In genomic region chr1:1692714-1693647, GRCh38 we compare ENCODE assay signal across 8 cellular contexts. TPM values are rescaled to one million over a fixed set of nuclear protein-coding genes. Genes with fewer than 3 reads are reported as not detected.
DNase-seq lines count a peak whose midpoint lies in the region; ATAC-seq and TF ChIP-seq lines count a peak whose summit lies in the region.
"Not testable (repeated sequence)": the region's sequence is repeated elsewhere in the genome, so short reads cannot be mapped to it uniquely, and the experiment has no call there.

Gene SLC35E2B, minus strand, starts transcription at chr1:1692795. Its CDS starts 16,096 bp downstream, at chr1:1676699.

- H3K4me2 ChIP-seq in SK-N-SH, result not testable (repeated sequence)
- peak within 1 kb of the TSS; percentile 70 for H3K4me2 ChIP-seq in osteoblast (ENCODE audit: insufficient read depth, low read length)

- not testable (repeated sequence) for TF ChIP-seq POLR2A in suprapubic skin (IDR thresholded peaks at IDR 0.05)

- H3K27ac ChIP-seq in SK-N-SH (ENCODE audit: low read depth in 2 of 2, low read length in 1 of 2) (peak within 1 kb of the TSS; percentile 56 to 87), osteoblast (ENCODE audit: low read depth, low read length) (peak within 1 kb of the TSS; percentile 76), suprapubic skin (peak within 1 kb of the TSS; percentile 94)

- peak within 1 kb of the TSS; percentile 98 for H3K27ac Mint-ChIP-seq in activated naive CD4-positive, alpha-beta T cell treated with anti-CD3 and anti-CD28 coated beads, Interleukin-2, amount 10 ng/mL, durations not matched to agents 7 days and 5 days

- not testable (repeated sequence) for H4K20me1 ChIP-seq in SK-N-SH (ENCODE audit: insufficient read depth); osteoblast (ENCODE audit: insufficient read depth, low read length)

- not testable (repeated sequence) for H3K27me3 ChIP-seq in SK-N-SH (ENCODE audit: insufficient read depth); osteoblast (ENCODE audit: insufficient read depth, low read length); suprapubic skin

- TF ChIP-seq CTCF in SK-N-SH (IDR thresholded peaks at IDR 0.05); osteoblast (IDR thresholded peaks at IDR 0.05; ENCODE audit: extremely low read depth, low read depth, low read length); suprapubic skin (IDR thresholded peaks at IDR 0.05): not testable (repeated sequence)

- CTCF ChIA-PET in SK-N-SH (lab: Yijun Ruan, JAX); activated naive CD4-positive, alpha-beta T cell treated with anti-CD3 and anti-CD28 coated beads, Interleukin-2, amount 10 ng/mL, durations not matched to agents 7 days and 5 days (lab: Charles Lee): not testable (repeated sequence)

- no CpG with 5 or more reads among the region's 98 CpGs for WGBS in SK-N-SH (ENCODE audit: low lambda C conversion rate)
- no CpG with 5 or more reads among the region's 98 CpGs for WGBS in suprapubic skin

- peak; percentile 69 for ATAC-seq in HG02588 (IDR thresholded peaks at IDR 0.05; ENCODE audit: unreplicated experiment)

- not testable (repeated sequence) for H3K36me3 Mint-ChIP-seq in activated naive CD4-positive, alpha-beta T cell treated with anti-CD3 and anti-CD28 coated beads, Interleukin-2, amount 10 ng/mL, durations not matched to agents 7 days and 5 days

- H3K4me1 Mint-ChIP-seq in activated naive CD4-positive, alpha-beta T cell treated with anti-CD3 and anti-CD28 coated beads, Interleukin-2, amount 10 ng/mL, durations not matched to agents 7 days and 5 days, result peaks cover 17% of the 10 kb centered on the region

- H3K4me1 ChIP-seq in SK-N-SH (ENCODE audit: control insufficient read depth in 1 of 2, insufficient read depth in 2 of 2, low read depth in 1 of 2, low read length in 1 of 2); osteoblast (ENCODE audit: insufficient read depth, low read length); suprapubic skin: not testable (repeated sequence)

- H3K27me3 Mint-ChIP-seq in activated naive CD4-positive, alpha-beta T cell treated with anti-CD3 and anti-CD28 coated beads, Interleukin-2, amount 10 ng/mL, durations not matched to agents 7 days and 5 days, result not testable (repeated sequence)

- peak within 1 kb of the TSS; percentile 78 for H3K4me3 Mint-ChIP-seq in activated naive CD4-positive, alpha-beta T cell treated with anti-CD3 and anti-CD28 coated beads, Interleukin-2, amount 10 ng/mL, durations not matched to agents 7 days and 5 days

- H2AFZ ChIP-seq in SK-N-SH (ENCODE audit: low read depth); osteoblast (ENCODE audit: low read length): not testable (repeated sequence)

- not testable (repeated sequence) for H3F3A ChIP-seq in SK-N-SH (replicated peaks; ENCODE audit: insufficient read depth)

- H3K9me3 ChIP-seq in SK-N-SH; osteoblast (ENCODE audit: low read depth, low read length); suprapubic skin: not testable (repeated sequence)

- H3K79me2 ChIP-seq in SK-N-SH (ENCODE audit: insufficient read depth) (peaks cover 15% of the 10 kb centered on the region), osteoblast (ENCODE audit: insufficient read depth, low read length) (peaks cover 12% of the 10 kb centered on the region)

- peak in 1 of 2 experiments; percentile 62; a peak in 2 of 4 replicates for TF ChIP-seq EP300 in SK-N-SH (IDR thresholded peaks at IDR 0.05; ENCODE audit: borderline replicate concordance in 1 of 2, low read depth in 1 of 2, low read length in 1 of 2)
- not testable (repeated sequence) for TF ChIP-seq EP300 in suprapubic skin (IDR thresholded peaks at IDR 0.05)

- H3K9ac ChIP-seq in SK-N-SH, result peak within 1 kb of the TSS; percentile 66; the same call in 1 of the 2 replicates

- DNase-seq in GM04504 (ENCODE audit: low read depth) (peak; percentile 87), NCI-H1092 (lab: John Stamatoyannopoulos, UW) (peak; percentile 56), SK-N-SH (peak; percentile 78), globus pallidus (ENCODE audit: low spot score) (peak; percentile 85), osteoblast (ENCODE audit: insufficient read length, low spot score, missing footprints) (peak; percentile 86), suprapubic skin (ENCODE audit: low spot score in 2 of 2) (peak; percentile 94 to 99)
- DNase-seq in activated naive CD4-positive, alpha-beta T cell treated with anti-CD3 and anti-CD28 coated beads, Interleukin-2, amount 10 ng/mL, durations not matched to agents 7 days and 5 days, result peak; percentile 95

- TF ChIP-seq RAD21 in SK-N-SH (IDR thresholded peaks at IDR 0.05; ENCODE audit: low read length), result not testable (repeated sequence)

- not testable (repeated sequence) for H3K36me3 ChIP-seq in SK-N-SH (replicated peaks in 1 of 2; ENCODE audit: control insufficient read depth in 1 of 2, insufficient read depth in 2 of 2, low read length in 1 of 2); osteoblast (ENCODE audit: insufficient read depth, low read length); suprapubic skin

- POLR2A ChIA-PET in SK-N-SH (lab: Yijun Ruan, JAX), result interaction anchor here (0.6 kb wide), 1 partner anchor 114 kb away, joined by 3 read pairs; no protein-coding TSS in a partner anchor

- not testable (repeated sequence) for H3K9me3 Mint-ChIP-seq in activated naive CD4-positive, alpha-beta T cell treated with anti-CD3 and anti-CD28 coated beads, Interleukin-2, amount 10 ng/mL, durations not matched to agents 7 days and 5 days

- peak within 1 kb of the TSS; percentile 39 to 55; a peak in 2 of 4 replicates for H3K4me3 ChIP-seq in SK-N-SH (ENCODE audit: low read depth in 2 of 2, low read length in 1 of 2)
- H3K4me3 ChIP-seq in osteoblast (ENCODE audit: insufficient read depth, low read length), result peak within 1 kb of the TSS; percentile 71
- peak within 1 kb of the TSS; percentile 67 for H3K4me3 ChIP-seq in suprapubic skin

- not testable (repeated sequence) for H3K9me2 ChIP-seq in SK-N-SH

TF ChIP-seq in SK-N-SH, 30 proteins besides CTCF, POLR2A, EP300 and RAD21:
- peak; percentile 53 for TF ChIP-seq JUND (IDR thresholded peaks at IDR 0.05)
- TF ChIP-seq, protein P1, sequence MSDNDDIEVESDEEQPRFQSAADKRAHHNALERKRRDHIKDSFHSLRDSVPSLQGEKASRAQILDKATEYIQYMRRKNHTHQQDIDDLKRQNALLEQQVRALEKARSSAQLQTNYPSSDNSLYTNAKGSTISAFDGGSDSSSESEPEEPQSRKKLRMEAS (IDR thresholded peaks at IDR 0.05; ENCODE audit: low read depth), result peak; percentile 62; the same call in 1 of the 2 replicates

RNA-seq across cellular contexts. Expression of gene SLC35E2B, which starts in this region (rescaled TPM):
- polyA plus RNA-seq in SK-N-SH (2012; rRNA removed), result 20.5 and 20.6 TPM in 2 replicates
- 15.5 and 19.2 TPM in 2 replicates for polyA plus RNA-seq in SK-N-SH (2012; cell fraction: cytosol; rRNA removed)
- polyA plus RNA-seq in SK-N-SH (2012; cell fraction: nucleus; rRNA removed), result 58.2 and 59.5 TPM in 2 replicates
- total RNA-seq in osteoblast (33.0 and 38.4 TPM in 2 replicates), suprapubic skin (10 to 100 TPM; 34.0 to 59.9 (median 48.8) TPM)

Comparison
In these comparisons a context has a peak if more than half of its experiments do, and no peak if none do; other contexts are left out.
1. Peak in every context shown above with its lines: DNase-seq, ATAC-seq, H3K4me3 ChIP-seq and H3K27ac ChIP-seq.